Comparison of ENCODE assay signal across 1 cellular context in the genomic region with DNA sequence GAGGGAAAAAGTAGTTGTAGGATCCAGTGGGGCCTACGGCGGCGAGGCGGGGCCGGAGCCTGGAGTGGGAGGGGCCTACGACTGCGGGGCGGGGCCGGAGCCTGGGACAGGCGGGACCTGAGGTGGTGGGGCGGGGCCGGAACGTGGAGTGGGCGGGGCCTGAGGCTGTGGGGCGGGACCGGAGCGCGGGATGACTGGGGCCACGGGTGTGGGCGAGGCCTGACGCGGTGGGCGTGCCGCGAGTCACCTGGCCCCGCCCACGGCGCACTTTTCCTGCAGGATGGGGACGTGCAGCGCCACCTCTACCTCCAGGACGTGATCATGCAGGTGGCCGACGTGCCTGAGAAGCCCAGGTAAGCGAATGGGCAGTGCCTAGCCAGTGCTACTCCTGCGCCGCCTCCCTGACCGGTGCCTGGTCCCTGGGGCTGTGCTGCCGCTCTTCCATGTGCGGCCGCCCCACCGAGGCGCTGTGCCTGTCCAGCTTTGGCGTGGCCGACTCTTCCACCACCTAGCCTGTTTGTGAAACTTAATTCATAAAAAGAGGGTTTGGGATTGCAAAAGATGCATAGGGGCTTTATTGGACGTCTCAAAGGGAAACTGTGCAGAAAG.
TF ChIP-seq lines count a peak whose summit lies in the region.

No MANE protein-coding gene starts in this region.

TF ChIP-seq in HepG2, 621 proteins besides CTCF, POLR2A, EP300 and RAD21 (continues in another document):
- TF ChIP-seq ZNF75D (CRISPR knock-in tag; IDR thresholded peaks at IDR 0.05; ENCODE audit: borderline replicate concordance), result no peak
- peak; percentile 0; the same call in 1 of the 2 replicates for TF ChIP-seq HOXA3 (CRISPR knock-in tag; IDR thresholded peaks at IDR 0.05)
- peak; percentile 77 for TF ChIP-seq ZFX (CRISPR knock-in tag; IDR thresholded peaks at IDR 0.05; ENCODE audit: low read depth)
- TF ChIP-seq, protein P1, sequence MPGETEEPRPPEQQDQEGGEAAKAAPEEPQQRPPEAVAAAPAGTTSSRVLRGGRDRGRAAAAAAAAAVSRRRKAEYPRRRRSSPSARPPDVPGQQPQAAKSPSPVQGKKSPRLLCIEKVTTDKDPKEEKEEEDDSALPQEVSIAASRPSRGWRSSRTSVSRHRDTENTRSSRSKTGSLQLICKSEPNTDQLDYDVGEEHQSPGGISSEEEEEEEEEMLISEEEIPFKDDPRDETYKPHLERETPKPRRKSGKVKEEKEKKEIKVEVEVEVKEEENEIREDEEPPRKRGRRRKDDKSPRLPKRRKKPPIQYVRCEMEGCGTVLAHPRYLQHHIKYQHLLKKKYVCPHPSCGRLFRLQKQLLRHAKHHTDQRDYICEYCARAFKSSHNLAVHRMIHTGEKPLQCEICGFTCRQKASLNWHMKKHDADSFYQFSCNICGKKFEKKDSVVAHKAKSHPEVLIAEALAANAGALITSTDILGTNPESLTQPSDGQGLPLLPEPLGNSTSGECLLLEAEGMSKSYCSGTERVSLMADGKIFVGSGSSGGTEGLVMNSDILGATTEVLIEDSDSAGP (CRISPR knock-in tag; IDR thresholded peaks at IDR 0.05; ENCODE audit: borderline replicate concordance), result 0 out of 2 replicates have a peak, but pooled peaks have one; percentile 20
- 0 out of 2 replicates have a peak, but pooled peaks have one; percentile 40 for TF ChIP-seq CBFB (CRISPR knock-in tag; IDR thresholded peaks at IDR 0.05)
- TF ChIP-seq NR3C1 (CRISPR knock-in tag; IDR thresholded peaks at IDR 0.05), result no peak
- 0 out of 2 replicates have a peak, but pooled peaks have one; percentile 57 for TF ChIP-seq SP4 (CRISPR knock-in tag; IDR thresholded peaks at IDR 0.05)
- peak; percentile 51 for TF ChIP-seq TEAD3 (CRISPR knock-in tag; optimal IDR thresholded peaks at IDR 0.05; ENCODE audit: borderline replicate concordance)
- no peak for TF ChIP-seq NKX3-1 (CRISPR knock-in tag; IDR thresholded peaks at IDR 0.05)
- TF ChIP-seq HDAC2 (CRISPR knock-in tag; IDR thresholded peaks at IDR 0.05), result no peak
- TF ChIP-seq ZNF205 (CRISPR knock-in tag; IDR thresholded peaks at IDR 0.05), result no peak
- TF ChIP-seq, protein P2, sequence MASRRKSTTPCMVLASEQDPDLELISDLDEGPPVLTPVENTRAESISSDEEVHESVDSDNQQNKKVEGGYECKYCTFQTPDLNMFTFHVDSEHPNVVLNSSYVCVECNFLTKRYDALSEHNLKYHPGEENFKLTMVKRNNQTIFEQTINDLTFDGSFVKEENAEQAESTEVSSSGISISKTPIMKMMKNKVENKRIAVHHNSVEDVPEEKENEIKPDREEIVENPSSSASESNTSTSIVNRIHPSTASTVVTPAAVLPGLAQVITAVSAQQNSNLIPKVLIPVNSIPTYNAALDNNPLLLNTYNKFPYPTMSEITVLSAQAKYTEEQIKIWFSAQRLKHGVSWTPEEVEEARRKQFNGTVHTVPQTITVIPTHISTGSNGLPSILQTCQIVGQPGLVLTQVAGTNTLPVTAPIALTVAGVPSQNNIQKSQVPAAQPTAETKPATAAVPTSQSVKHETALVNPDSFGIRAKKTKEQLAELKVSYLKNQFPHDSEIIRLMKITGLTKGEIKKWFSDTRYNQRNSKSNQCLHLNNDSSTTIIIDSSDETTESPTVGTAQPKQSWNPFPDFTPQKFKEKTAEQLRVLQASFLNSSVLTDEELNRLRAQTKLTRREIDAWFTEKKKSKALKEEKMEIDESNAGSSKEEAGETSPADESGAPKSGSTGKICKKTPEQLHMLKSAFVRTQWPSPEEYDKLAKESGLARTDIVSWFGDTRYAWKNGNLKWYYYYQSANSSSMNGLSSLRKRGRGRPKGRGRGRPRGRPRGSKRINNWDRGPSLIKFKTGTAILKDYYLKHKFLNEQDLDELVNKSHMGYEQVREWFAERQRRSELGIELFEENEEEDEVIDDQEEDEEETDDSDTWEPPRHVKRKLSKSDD (CRISPR knock-in tag; IDR thresholded peaks at IDR 0.05; ENCODE audit: low read depth), result 0 out of 2 replicates have a peak, but pooled peaks have one; percentile 62
- TF ChIP-seq, protein P3, sequence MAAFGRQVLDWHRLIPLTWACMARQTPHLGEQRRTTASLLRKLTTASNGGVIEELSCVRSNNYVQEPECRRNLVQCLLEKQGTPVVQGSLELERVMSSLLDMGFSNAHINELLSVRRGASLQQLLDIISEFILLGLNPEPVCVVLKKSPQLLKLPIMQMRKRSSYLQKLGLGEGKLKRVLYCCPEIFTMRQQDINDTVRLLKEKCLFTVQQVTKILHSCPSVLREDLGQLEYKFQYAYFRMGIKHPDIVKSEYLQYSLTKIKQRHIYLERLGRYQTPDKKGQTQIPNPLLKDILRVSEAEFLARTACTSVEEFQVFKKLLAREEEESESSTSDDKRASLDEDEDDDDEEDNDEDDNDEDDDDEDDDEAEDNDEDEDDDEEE (CRISPR knock-in tag; IDR thresholded peaks at IDR 0.05), result no peak
- TF ChIP-seq, protein P4, sequence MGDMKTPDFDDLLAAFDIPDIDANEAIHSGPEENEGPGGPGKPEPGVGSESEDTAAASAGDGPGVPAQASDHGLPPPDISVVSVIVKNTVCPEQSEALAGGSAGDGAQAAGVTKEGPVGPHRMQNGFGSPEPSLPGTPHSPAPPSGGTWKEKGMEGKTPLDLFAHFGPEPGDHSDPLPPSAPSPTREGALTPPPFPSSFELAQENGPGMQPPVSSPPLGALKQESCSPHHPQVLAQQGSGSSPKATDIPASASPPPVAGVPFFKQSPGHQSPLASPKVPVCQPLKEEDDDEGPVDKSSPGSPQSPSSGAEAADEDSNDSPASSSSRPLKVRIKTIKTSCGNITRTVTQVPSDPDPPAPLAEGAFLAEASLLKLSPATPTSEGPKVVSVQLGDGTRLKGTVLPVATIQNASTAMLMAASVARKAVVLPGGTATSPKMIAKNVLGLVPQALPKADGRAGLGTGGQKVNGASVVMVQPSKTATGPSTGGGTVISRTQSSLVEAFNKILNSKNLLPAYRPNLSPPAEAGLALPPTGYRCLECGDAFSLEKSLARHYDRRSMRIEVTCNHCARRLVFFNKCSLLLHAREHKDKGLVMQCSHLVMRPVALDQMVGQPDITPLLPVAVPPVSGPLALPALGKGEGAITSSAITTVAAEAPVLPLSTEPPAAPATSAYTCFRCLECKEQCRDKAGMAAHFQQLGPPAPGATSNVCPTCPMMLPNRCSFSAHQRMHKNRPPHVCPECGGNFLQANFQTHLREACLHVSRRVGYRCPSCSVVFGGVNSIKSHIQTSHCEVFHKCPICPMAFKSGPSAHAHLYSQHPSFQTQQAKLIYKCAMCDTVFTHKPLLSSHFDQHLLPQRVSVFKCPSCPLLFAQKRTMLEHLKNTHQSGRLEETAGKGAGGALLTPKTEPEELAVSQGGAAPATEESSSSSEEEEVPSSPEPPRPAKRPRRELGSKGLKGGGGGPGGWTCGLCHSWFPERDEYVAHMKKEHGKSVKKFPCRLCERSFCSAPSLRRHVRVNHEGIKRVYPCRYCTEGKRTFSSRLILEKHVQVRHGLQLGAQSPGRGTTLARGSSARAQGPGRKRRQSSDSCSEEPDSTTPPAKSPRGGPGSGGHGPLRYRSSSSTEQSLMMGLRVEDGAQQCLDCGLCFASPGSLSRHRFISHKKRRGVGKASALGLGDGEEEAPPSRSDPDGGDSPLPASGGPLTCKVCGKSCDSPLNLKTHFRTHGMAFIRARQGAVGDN (CRISPR knock-in tag; IDR thresholded peaks at IDR 0.05), result 0 out of 2 replicates have a peak, but pooled peaks have one; percentile 40
- TF ChIP-seq, protein P5, sequence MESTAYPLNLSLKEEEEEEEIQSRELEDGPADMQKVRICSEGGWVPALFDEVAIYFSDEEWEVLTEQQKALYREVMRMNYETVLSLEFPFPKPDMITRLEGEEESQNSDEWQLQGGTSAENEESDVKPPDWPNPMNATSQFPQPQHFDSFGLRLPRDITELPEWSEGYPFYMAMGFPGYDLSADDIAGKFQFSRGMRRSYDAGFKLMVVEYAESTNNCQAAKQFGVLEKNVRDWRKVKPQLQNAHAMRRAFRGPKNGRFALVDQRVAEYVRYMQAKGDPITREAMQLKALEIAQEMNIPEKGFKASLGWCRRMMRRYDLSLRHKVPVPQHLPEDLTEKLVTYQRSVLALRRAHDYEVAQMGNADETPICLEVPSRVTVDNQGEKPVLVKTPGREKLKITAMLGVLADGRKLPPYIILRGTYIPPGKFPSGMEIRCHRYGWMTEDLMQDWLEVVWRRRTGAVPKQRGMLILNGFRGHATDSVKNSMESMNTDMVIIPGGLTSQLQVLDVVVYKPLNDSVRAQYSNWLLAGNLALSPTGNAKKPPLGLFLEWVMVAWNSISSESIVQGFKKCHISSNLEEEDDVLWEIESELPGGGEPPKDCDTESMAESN (CRISPR knock-in tag; conservative IDR thresholded peaks at IDR 0.05), result peak; percentile 52; the same call in 1 of the 2 replicates
- 0 out of 2 replicates have a peak, but pooled peaks have one; percentile 3 for TF ChIP-seq KDM2A (CRISPR knock-in tag; IDR thresholded peaks at IDR 0.05; ENCODE audit: borderline replicate concordance, low read depth)
- TF ChIP-seq SMARCC2 (IDR thresholded peaks at IDR 0.05), result no peak
- no peak for TF ChIP-seq EHMT2 (IDR thresholded peaks at IDR 0.05; ENCODE audit: borderline replicate concordance, low read depth, low read length)
- TF ChIP-seq ZNF724P (CRISPR knock-in tag; IDR thresholded peaks at IDR 0.05; ENCODE audit: borderline replicate concordance), result 0 out of 2 replicates have a peak, but pooled peaks have one; percentile 12
- TF ChIP-seq SP1 (IDR thresholded peaks at IDR 0.05), result no peak
- peak; percentile 92 for TF ChIP-seq SP1 (CRISPR knock-in tag; IDR thresholded peaks at IDR 0.05)
- TF ChIP-seq, protein P6, sequence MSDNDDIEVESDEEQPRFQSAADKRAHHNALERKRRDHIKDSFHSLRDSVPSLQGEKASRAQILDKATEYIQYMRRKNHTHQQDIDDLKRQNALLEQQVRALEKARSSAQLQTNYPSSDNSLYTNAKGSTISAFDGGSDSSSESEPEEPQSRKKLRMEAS (IDR thresholded peaks at IDR 0.05), result peak; percentile 10; the same call in 1 of the 2 replicates
- no peak for TF ChIP-seq NONO (IDR thresholded peaks at IDR 0.05)
- 0 out of 2 replicates have a peak, but pooled peaks have one; percentile 9 for TF ChIP-seq NONO (CRISPR knock-in tag; conservative IDR thresholded peaks at IDR 0.05)
- no peak for TF ChIP-seq ATM (IDR thresholded peaks at IDR 0.05; ENCODE audit: borderline replicate concordance)
- TF ChIP-seq ZNF317 (CRISPR knock-in tag; IDR thresholded peaks at IDR 0.05), result no peak
- TF ChIP-seq, protein P7, sequence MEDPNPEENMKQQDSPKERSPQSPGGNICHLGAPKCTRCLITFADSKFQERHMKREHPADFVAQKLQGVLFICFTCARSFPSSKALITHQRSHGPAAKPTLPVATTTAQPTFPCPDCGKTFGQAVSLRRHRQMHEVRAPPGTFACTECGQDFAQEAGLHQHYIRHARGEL (CRISPR knock-in tag; IDR thresholded peaks at IDR 0.05), result 0 out of 2 replicates have a peak, but pooled peaks have one; percentile 53
- TF ChIP-seq, protein P8, sequence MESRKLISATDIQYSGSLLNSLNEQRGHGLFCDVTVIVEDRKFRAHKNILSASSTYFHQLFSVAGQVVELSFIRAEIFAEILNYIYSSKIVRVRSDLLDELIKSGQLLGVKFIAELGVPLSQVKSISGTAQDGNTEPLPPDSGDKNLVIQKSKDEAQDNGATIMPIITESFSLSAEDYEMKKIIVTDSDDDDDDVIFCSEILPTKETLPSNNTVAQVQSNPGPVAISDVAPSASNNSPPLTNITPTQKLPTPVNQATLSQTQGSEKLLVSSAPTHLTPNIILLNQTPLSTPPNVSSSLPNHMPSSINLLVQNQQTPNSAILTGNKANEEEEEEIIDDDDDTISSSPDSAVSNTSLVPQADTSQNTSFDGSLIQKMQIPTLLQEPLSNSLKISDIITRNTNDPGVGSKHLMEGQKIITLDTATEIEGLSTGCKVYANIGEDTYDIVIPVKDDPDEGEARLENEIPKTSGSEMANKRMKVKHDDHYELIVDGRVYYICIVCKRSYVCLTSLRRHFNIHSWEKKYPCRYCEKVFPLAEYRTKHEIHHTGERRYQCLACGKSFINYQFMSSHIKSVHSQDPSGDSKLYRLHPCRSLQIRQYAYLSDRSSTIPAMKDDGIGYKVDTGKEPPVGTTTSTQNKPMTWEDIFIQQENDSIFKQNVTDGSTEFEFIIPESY (CRISPR knock-in tag; IDR thresholded peaks at IDR 0.05), result no peak
- 0 out of 2 replicates have a peak, but pooled peaks have one; percentile 2 for TF ChIP-seq ZNF749 (CRISPR knock-in tag; IDR thresholded peaks at IDR 0.05; ENCODE audit: borderline replicate concordance)
- TF ChIP-seq, protein P9, sequence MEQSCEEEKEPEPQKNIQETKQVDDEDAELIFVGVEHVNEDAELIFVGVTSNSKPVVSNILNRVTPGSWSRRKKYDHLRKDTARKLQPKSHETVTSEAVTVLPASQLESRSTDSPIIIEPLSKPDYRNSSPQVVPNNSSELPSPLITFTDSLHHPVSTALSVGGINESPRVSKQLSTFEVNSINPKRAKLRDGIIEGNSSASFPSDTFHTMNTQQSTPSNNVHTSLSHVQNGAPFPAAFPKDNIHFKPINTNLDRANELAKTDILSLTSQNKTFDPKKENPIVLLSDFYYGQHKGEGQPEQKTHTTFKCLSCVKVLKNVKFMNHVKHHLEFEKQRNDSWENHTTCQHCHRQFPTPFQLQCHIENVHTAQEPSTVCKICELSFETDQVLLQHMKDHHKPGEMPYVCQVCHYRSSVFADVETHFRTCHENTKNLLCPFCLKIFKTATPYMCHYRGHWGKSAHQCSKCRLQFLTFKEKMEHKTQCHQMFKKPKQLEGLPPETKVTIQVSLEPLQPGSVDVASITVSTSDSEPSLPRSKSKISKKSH (CRISPR knock-in tag; IDR thresholded peaks at IDR 0.05; ENCODE audit: borderline replicate concordance), result 0 out of 2 replicates have a peak, but pooled peaks have one; percentile 39
- TF ChIP-seq, protein P10, sequence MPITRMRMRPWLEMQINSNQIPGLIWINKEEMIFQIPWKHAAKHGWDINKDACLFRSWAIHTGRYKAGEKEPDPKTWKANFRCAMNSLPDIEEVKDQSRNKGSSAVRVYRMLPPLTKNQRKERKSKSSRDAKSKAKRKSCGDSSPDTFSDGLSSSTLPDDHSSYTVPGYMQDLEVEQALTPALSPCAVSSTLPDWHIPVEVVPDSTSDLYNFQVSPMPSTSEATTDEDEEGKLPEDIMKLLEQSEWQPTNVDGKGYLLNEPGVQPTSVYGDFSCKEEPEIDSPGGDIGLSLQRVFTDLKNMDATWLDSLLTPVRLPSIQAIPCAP (CRISPR knock-in tag; IDR thresholded peaks at IDR 0.05; ENCODE audit: low read depth), result 0 out of 2 replicates have a peak, but pooled peaks have one; percentile 7
- TF ChIP-seq, protein P11, sequence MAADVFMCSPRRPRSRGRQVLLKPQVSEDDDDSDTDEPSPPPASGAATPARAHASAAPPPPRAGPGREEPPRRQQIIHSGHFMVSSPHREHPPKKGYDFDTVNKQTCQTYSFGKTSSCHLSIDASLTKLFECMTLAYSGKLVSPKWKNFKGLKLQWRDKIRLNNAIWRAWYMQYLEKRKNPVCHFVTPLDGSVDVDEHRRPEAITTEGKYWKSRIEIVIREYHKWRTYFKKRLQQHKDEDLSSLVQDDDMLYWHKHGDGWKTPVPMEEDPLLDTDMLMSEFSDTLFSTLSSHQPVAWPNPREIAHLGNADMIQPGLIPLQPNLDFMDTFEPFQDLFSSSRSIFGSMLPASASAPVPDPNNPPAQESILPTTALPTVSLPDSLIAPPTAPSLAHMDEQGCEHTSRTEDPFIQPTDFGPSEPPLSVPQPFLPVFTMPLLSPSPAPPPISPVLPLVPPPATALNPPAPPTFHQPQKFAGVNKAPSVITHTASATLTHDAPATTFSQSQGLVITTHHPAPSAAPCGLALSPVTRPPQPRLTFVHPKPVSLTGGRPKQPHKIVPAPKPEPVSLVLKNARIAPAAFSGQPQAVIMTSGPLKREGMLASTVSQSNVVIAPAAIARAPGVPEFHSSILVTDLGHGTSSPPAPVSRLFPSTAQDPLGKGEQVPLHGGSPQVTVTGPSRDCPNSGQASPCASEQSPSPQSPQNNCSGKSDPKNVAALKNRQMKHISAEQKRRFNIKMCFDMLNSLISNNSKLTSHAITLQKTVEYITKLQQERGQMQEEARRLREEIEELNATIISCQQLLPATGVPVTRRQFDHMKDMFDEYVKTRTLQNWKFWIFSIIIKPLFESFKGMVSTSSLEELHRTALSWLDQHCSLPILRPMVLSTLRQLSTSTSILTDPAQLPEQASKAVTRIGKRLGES (CRISPR knock-in tag; IDR thresholded peaks at IDR 0.05; ENCODE audit: borderline replicate concordance), result no peak
- TF ChIP-seq HIVEP1 (CRISPR knock-in tag; IDR thresholded peaks at IDR 0.05), result 0 out of 2 replicates have a peak, but pooled peaks have one; percentile 24
